In genomic region chr3:160472344-160472743, GRCh38 we compare ENCODE assay signal across 21 cellular contexts. TPM values are rescaled to one million over a fixed set of nuclear protein-coding genes. Genes with fewer than 3 reads are reported as not detected.
DNase-seq lines count a peak whose midpoint lies in the region; ATAC-seq, FAIRE-seq and TF ChIP-seq lines count a peak whose summit lies in the region.
"Had no signal": no experiment of that assay in that cellular context is flagged by ENCODE, and none has a peak within 500 bp of the region (broad histone marks: within the 10 kb centered on the region; RNA-seq: fewer than 3 reads in every experiment).

No MANE protein-coding gene starts in this region.

- TF ChIP-seq CTCF in left lung (IDR thresholded peaks at IDR 0.05): no peak
- TF ChIP-seq CTCF in right lobe of liver (IDR thresholded peaks at IDR 0.05): no peak
- TF ChIP-seq CTCF in body of pancreas (IDR thresholded peaks at IDR 0.05): no peak
- no peak for TF ChIP-seq CTCF in tibial artery (IDR thresholded peaks at IDR 0.05)

- H3K4me1 ChIP-seq in left lung (no peaks in the 10 kb centered on the region), right lobe of liver (peaks cover 0 to 5% (median 0%) of the 10 kb centered on the region in 4 donors), body of pancreas (no peaks in the 10 kb centered on the region), tibial artery (no peaks in the 10 kb centered on the region)
- H3K4me1 ChIP-seq: left ventricle myocardium inferior had no signal

- peak; percentile 55 for ATAC-seq in GM18502 (IDR thresholded peaks at IDR 0.05; ENCODE audit: poor library complexity, unreplicated experiment)
- ATAC-seq in GM19452 (IDR thresholded peaks at IDR 0.05; ENCODE audit: unreplicated experiment): peak; percentile 88
- ATAC-seq in HG03139 (IDR thresholded peaks at IDR 0.05; ENCODE audit: unreplicated experiment): peak; percentile 87
- no peak for ATAC-seq in left lung
- no peak for ATAC-seq in right lobe of liver
- ATAC-seq in body of pancreas: no peak
- ATAC-seq: esophagus mucosa; stimulated activated memory B cell treated with anti-CD40 and anti-IgM and Interleukin-4, amounts not matched to agents 10 μg/mL and 1 μg/mL and 100 μg/mL, for 72 hours had no signal

- FAIRE-seq in RCC 7860 (lab: Jason Lieb, UNC): peak; percentile 77
- FAIRE-seq: GM19239 had no signal

- H3K9me3 ChIP-seq in left lung (peaks cover 0 to 21% of the 10 kb centered on the region in 2 donors), right lobe of liver (no peaks in the 10 kb centered on the region), body of pancreas (peaks cover 0 to 12% (median 0%) of the 10 kb centered on the region in 3 donors), tibial artery (no peaks in the 10 kb centered on the region)

- no peak overlapping the region for H3K4me3 ChIP-seq in left lung
- no peak overlapping the region for H3K4me3 ChIP-seq in right lobe of liver
- no peak overlapping the region for H3K4me3 ChIP-seq in body of pancreas
- no peak overlapping the region for H3K4me3 ChIP-seq in tibial artery
- H3K4me3 ChIP-seq: left ventricle myocardium inferior had no signal

- H3K36me3 ChIP-seq in left lung (no peaks in the 10 kb centered on the region), right lobe of liver (no peaks in the 10 kb centered on the region), body of pancreas (replicated peaks in 1 of 2; ENCODE audit: insufficient read depth in 1 of 2, low read depth in 2 of 2) (no peaks in the 10 kb centered on the region), tibial artery (no peaks in the 10 kb centered on the region)
- H3K36me3 ChIP-seq: left ventricle myocardium inferior had no signal

- peak; percentile 64 for DNase-seq in RCC 7860 (ENCODE audit: low spot score)
- no peak for DNase-seq in left lung
- no peak for DNase-seq in right lobe of liver
- DNase-seq in body of pancreas: no peak
- DNase-seq in tibial artery: no peak
- DNase-seq: activated CD4-positive, alpha-beta T cell treated with anti-CD3 and anti-CD28 coated beads for 48 hours; activated gamma-delta T cell; central memory CD4-positive, alpha-beta T cell; DMS153; GOT3; left ventricle myocardium inferior; NCI-H1048; NCI-H2081; NCI-H510A had no signal

- intact Hi-C loops in left lung (cut with DNase I): no loop called here
- intact Hi-C loops in right lobe of liver (cut with DNase I): no loop called here
- intact Hi-C loops in body of pancreas (cut with DNase I): no loop called here
- intact Hi-C loops in tibial artery (cut with DNase I; ENCODE audit: low total_unique reads): no loop called here

- H3K27me3 ChIP-seq in left lung: no peaks in the 10 kb centered on the region
- no peaks in the 10 kb centered on the region for H3K27me3 ChIP-seq in right lobe of liver
- no peaks in the 10 kb centered on the region for H3K27me3 ChIP-seq in body of pancreas
- H3K27me3 ChIP-seq in tibial artery: peaks cover 0 to 4% of the 10 kb centered on the region in 2 donors

- TF ChIP-seq POLR2A in right lobe of liver (IDR thresholded peaks at IDR 0.05) (no peak), body of pancreas (IDR thresholded peaks at IDR 0.05) (no peak)

- H3K27ac ChIP-seq in left lung: no peak overlapping the region
- no peak overlapping the region for H3K27ac ChIP-seq in right lobe of liver
- no peak overlapping the region for H3K27ac ChIP-seq in body of pancreas
- H3K27ac ChIP-seq in tibial artery: no peak overlapping the region
- H3K27ac ChIP-seq: C4-2B, left ventricle myocardium inferior had no signal

- WGBS in right lobe of liver (ENCODE audit: insufficient coverage, low coverage, low lambda C conversion rate, missing lambda C conversion rate): 69% methylated on average over 2 of the region's 2 CpGs
- 44 to 45% methylated on average over 2 of the region's 2 CpGs for WGBS in body of pancreas, 2 donors

RNA-seq across cellular contexts. Expression of gene TRIM59, which starts 22.8 kb away (rescaled TPM):
- total RNA-seq in left lung: 1 to 10 TPM; 4.3 to 8.7 TPM
- under 1 TPM; 0.07 to 0.56 (median 0.31) TPM for total RNA-seq in right lobe of liver
- total RNA-seq in body of pancreas: 1 to 10 TPM in 1 of 2 donors, under 1 TPM in 1; 0.99 to 2.1 TPM

Comparison
In these comparisons a context has a peak if more than half of its experiments do, and no peak if none do; other contexts are left out.
1. ATAC-seq: peak in GM18502 (single experiment), GM19452 (single experiment) and HG03139 (single experiment); none in left lung (single experiment), right lobe of liver (0 of 4) and body of pancreas (single experiment).